ENCODE assay signal across 20 cellular contexts in genomic region chr9:14779566-14780022, GRCh38. TPM values are rescaled to one million over a fixed set of nuclear protein-coding genes. Genes with fewer than 3 reads are reported as not detected.
DNase-seq lines count a peak whose midpoint lies in the region; ATAC-seq, FAIRE-seq and TF ChIP-seq lines count a peak whose summit lies in the region.
"Had no signal": no experiment of that assay in that cellular context is flagged by ENCODE, and none has a peak within 500 bp of the region (broad histone marks: within the 10 kb centered on the region; RNA-seq: fewer than 3 reads in every experiment).

No MANE protein-coding gene starts in this region.

- no peaks in the 10 kb centered on the region for H3K9me1 ChIP-seq in K562 (ENCODE audit: control insufficient read depth, insufficient read depth, low read length)

- no peak overlapping the region for H3K9ac ChIP-seq in HepG2 (ENCODE audit: insufficient read depth, low read depth, low read length)
- H3K9ac ChIP-seq in K562 (ENCODE audit: insufficient read depth in 1 of 2, low read depth in 2 of 2, low read length in 2 of 2) = no peak overlapping the region

- H4K20me1 ChIP-seq in HepG2 (ENCODE audit: insufficient read depth, low read length) (peaks cover 14% of the 10 kb centered on the region; the same call in 1 of the 2 replicates), K562 (replicated peaks; ENCODE audit: control insufficient read depth, insufficient read depth, low read length) (no peaks in the 10 kb centered on the region)

- peak in 1 of 2 experiments; percentile 16; a peak in 1 of 4 replicates for TF ChIP-seq POLR2A in HepG2 (IDR thresholded peaks at IDR 0.05; ENCODE audit: insufficient read depth in 1 of 2, low read depth in 2 of 2, low read length in 2 of 2)
- TF ChIP-seq POLR2A in right lobe of liver (IDR thresholded peaks at IDR 0.05) = no peak
- TF ChIP-seq POLR2A in K562 (conservative IDR thresholded peaks at IDR 0.05) = no peak
- no peak for TF ChIP-seq POLR2A in body of pancreas (IDR thresholded peaks at IDR 0.05)

- DNase-seq in HepG2 (ENCODE audit: low spot score) (no peak), right lobe of liver (no peak), K562 (ENCODE audit: extremely low read depth in 1 of 4, low spot score in 3 of 4) (no peak), myocyte (ENCODE audit: low read depth) (peak; percentile 100), progenitor cell of endocrine pancreas (ENCODE audit: low spot score, unreplicated experiment) (no peak), D721Med (ENCODE audit: insufficient read length, low spot score) (no peak), NCI-H82 treated with DMSO at 0.1 percent for 48 hours (lab: John Stamatoyannopoulos, UW; ENCODE audit: unreplicated experiment) (no peak), body of pancreas (no peak)
- DNase-seq: activated B cell treated with CpG ODN at 0.5 μM for 24 hours; CD4-positive, alpha-beta memory T cell; NCI-H1417; nucleus accumbens; RPMI8226; small intestine; upper lobe of left lung had no signal

- H3K27me3 Mint-ChIP-seq in progenitor cell of endocrine pancreas = no peaks in the 10 kb centered on the region
- H3K27me3 Mint-ChIP-seq: stimulated activated memory B cell treated with anti-CD40 and anti-IgM and Interleukin-4, amounts not matched to agents 10 μg/mL and 1 μg/mL and 100 μg/mL, for 72 hours had no signal

- no peak for ATAC-seq in HepG2
- ATAC-seq in right lobe of liver = no peak
- ATAC-seq in K562 = peak; percentile 46
- no peak for ATAC-seq in body of pancreas
- ATAC-seq: stimulated activated memory B cell treated with anti-CD40 and anti-IgM and Interleukin-4, amounts not matched to agents 10 μg/mL and 1 μg/mL and 100 μg/mL, for 72 hours had no signal

- H3K4me1 ChIP-seq in HepG2 (ENCODE audit: insufficient read depth, low read length) (peaks cover 24% of the 10 kb centered on the region), right lobe of liver (no peaks in the 10 kb centered on the region), K562 (replicated peaks in 1 of 2; ENCODE audit: control insufficient read depth in 2 of 2, insufficient read depth in 2 of 2, low read length in 2 of 2) (no peaks in the 10 kb centered on the region; a peak in 2 of 5 replicates), body of pancreas (no peaks in the 10 kb centered on the region)
- H3K4me1 ChIP-seq: upper lobe of left lung had no signal

- TF ChIP-seq CTCF in HepG2 (CRISPR knock-in tag; IDR thresholded peaks at IDR 0.05) (no peak), right lobe of liver (IDR thresholded peaks at IDR 0.05) (no peak), K562 (IDR thresholded peaks at IDR 0.05 in 2 of 3, conservative IDR thresholded peaks at IDR 0.05 in 1 of 3; ENCODE audit: insufficient read depth in 2 of 3, low read depth in 1 of 3, low read length in 3 of 3) (no peak), progenitor cell of endocrine pancreas (IDR thresholded peaks at IDR 0.05; ENCODE audit: unreplicated experiment) (no peak), D721Med (IDR thresholded peaks at IDR 0.05; ENCODE audit: insufficient read depth, missing control alignments) (no peak), body of pancreas (IDR thresholded peaks at IDR 0.05) (no peak)

- H3K79me2 ChIP-seq in HepG2 (ENCODE audit: insufficient read depth, low read length) (no peaks in the 10 kb centered on the region), K562 (ENCODE audit: control insufficient read depth, insufficient read depth, low read length) (no peaks in the 10 kb centered on the region)

- H2AFZ ChIP-seq in HepG2 (ENCODE audit: low read length) (no peak overlapping the region), K562 (ENCODE audit: low read depth, low read length) (peak overlapping the region; percentile 74)

- no peak overlapping the region for H3K4me3 Mint-ChIP-seq in progenitor cell of endocrine pancreas (ENCODE audit: low read depth)
- H3K4me3 Mint-ChIP-seq: activated B cell treated with CpG ODN at 0.5 μM for 24 hours; CD4-positive, alpha-beta memory T cell; stimulated activated memory B cell treated with anti-CD40 and anti-IgM and Interleukin-4, amounts not matched to agents 10 μg/mL and 1 μg/mL and 100 μg/mL, for 72 hours had no signal

- H3K4me1 Mint-ChIP-seq in progenitor cell of endocrine pancreas (ENCODE audit: low read depth) = peaks cover 7% of the 10 kb centered on the region
- H3K4me1 Mint-ChIP-seq: activated B cell treated with CpG ODN at 0.5 μM for 24 hours; CD4-positive, alpha-beta memory T cell; stimulated activated memory B cell treated with anti-CD40 and anti-IgM and Interleukin-4, amounts not matched to agents 10 μg/mL and 1 μg/mL and 100 μg/mL, for 72 hours had no signal

- CTCF ChIA-PET in HepG2 (lab: Yijun Ruan, JAX; ENCODE audit: low intra/inter-chr PET ratio, low total read pairs) (no interaction called here), K562 (lab: Yijun Ruan, JAX; ENCODE audit: low intra/inter-chr PET ratio) (no interaction called here)

- no peak for TF ChIP-seq EP300 in HepG2 (IDR thresholded peaks at IDR 0.05; ENCODE audit: low read depth in 2 of 2, low read length in 2 of 2)
- no peak for TF ChIP-seq EP300 in HepG2 (CRISPR knock-in tag; IDR thresholded peaks at IDR 0.05; ENCODE audit: borderline replicate concordance)
- TF ChIP-seq EP300 in K562 (IDR thresholded peaks at IDR 0.05; ENCODE audit: low read length) = no peak

- H3K36me3 Mint-ChIP-seq in progenitor cell of endocrine pancreas (ENCODE audit: insufficient read depth) = no peaks in the 10 kb centered on the region
- H3K36me3 Mint-ChIP-seq: CD4-positive, alpha-beta memory T cell; stimulated activated memory B cell treated with anti-CD40 and anti-IgM and Interleukin-4, amounts not matched to agents 10 μg/mL and 1 μg/mL and 100 μg/mL, for 72 hours had no signal

- H3K4me3 ChIP-seq in HepG2 (replicated peaks in 1 of 3; ENCODE audit: insufficient read depth in 1 of 3, low read depth in 2 of 3, low read length in 3 of 3) (no peak overlapping the region), right lobe of liver (no peak overlapping the region), K562 (no peak overlapping the region), body of pancreas (no peak overlapping the region)
- H3K4me3 ChIP-seq: upper lobe of left lung had no signal

- no peak overlapping the region for H3K4me2 ChIP-seq in HepG2 (ENCODE audit: low read depth, low read length)
- peak overlapping the region; percentile 46 for H3K4me2 ChIP-seq in K562 (ENCODE audit: insufficient read depth, low read length)

- H3K9me3 Mint-ChIP-seq in progenitor cell of endocrine pancreas (ENCODE audit: low read depth) = no peaks in the 10 kb centered on the region
- H3K9me3 Mint-ChIP-seq: activated B cell treated with CpG ODN at 0.5 μM for 24 hours; activated T-helper 2 cell treated with anti-CD3 and anti-CD28 coated beads, Interferon-gamma antibody, Interleukin-2, Interleukin-4, amounts not matched to agents 10 μg/mL and 5 μg/mL and 100 μg/mL, durations not matched to agents 14 hours and 24 hours and 36 hours; CD4-positive, alpha-beta memory T cell; stimulated activated memory B cell treated with anti-CD40 and anti-IgM and Interleukin-4, amounts not matched to agents 10 μg/mL and 1 μg/mL and 100 μg/mL, for 72 hours had no signal

- WGBS in HepG2 (ENCODE audit: low lambda C conversion rate) = 81% methylated on average over 11 of the region's 11 CpGs
- WGBS in right lobe of liver (ENCODE audit: insufficient coverage, low coverage, low lambda C conversion rate, missing lambda C conversion rate) = 43% methylated on average over 9 of the region's 11 CpGs
- 4% methylated on average over 9 of the region's 11 CpGs for WGBS in K562 (ENCODE audit: insufficient coverage, low coverage, missing lambda C conversion rate)
- 85 to 87% methylated on average over 11 of the region's 11 CpGs for WGBS in body of pancreas, 2 donors

- in situ Hi-C loops in HepG2 (cut with HindIII; ENCODE audit: extremely low pct_ligation_motif_present, low pct_unique_long_range_greater_than_20kb) = loop anchor here (10.0 kb wide), 1 partner anchor 165 kb away; no protein-coding TSS in a partner anchor
- in situ Hi-C loops in K562 (cut with MboI) = no loop called here

- no peak overlapping the region for H3K27ac Mint-ChIP-seq in progenitor cell of endocrine pancreas
- H3K27ac Mint-ChIP-seq: activated B cell treated with CpG ODN at 0.5 μM for 24 hours; activated T-helper 2 cell treated with anti-CD3 and anti-CD28 coated beads, Interferon-gamma antibody, Interleukin-2, Interleukin-4, amounts not matched to agents 10 μg/mL and 5 μg/mL and 100 μg/mL, durations not matched to agents 14 hours and 24 hours and 36 hours; CD4-positive, alpha-beta memory T cell; stimulated activated memory B cell treated with anti-CD40 and anti-IgM and Interleukin-4, amounts not matched to agents 10 μg/mL and 1 μg/mL and 100 μg/mL, for 72 hours had no signal

- H3K9me3 ChIP-seq in HepG2 (ENCODE audit: low read length) (no peaks in the 10 kb centered on the region), right lobe of liver (no peaks in the 10 kb centered on the region), K562 (replicated peaks; ENCODE audit: control insufficient read depth, insufficient read depth, low read depth, low read length) (no peaks in the 10 kb centered on the region), body of pancreas (no peaks in the 10 kb centered on the region)
- H3K9me3 ChIP-seq: upper lobe of left lung had no signal

- intact Hi-C loops in HepG2 (cut with micrococcal nuclease; ENCODE audit: unreplicated experiment) = no loop called here
- intact Hi-C loops in right lobe of liver (cut with DNase I) = no loop called here
- intact Hi-C loops in K562 (cut with micrococcal nuclease) = no loop called here
- intact Hi-C loops in body of pancreas (cut with DNase I) = no loop called here

- no peaks in the 10 kb centered on the region for H3K27me3 ChIP-seq in HepG2 (ENCODE audit: control insufficient read depth in 1 of 2, insufficient read depth in 2 of 2, low read length in 2 of 2)
- no peaks in the 10 kb centered on the region for H3K27me3 ChIP-seq in right lobe of liver
- no peaks in the 10 kb centered on the region for H3K27me3 ChIP-seq in K562 (ENCODE audit: control insufficient read depth in 2 of 2, insufficient read depth in 2 of 2, low read length in 2 of 2)
- H3K27me3 ChIP-seq in body of pancreas = no peaks in the 10 kb centered on the region
- H3K27me3 ChIP-seq: upper lobe of left lung had no signal

- FAIRE-seq in HepG2 (lab: Jason Lieb, UNC) (no peak), K562 (lab: Jason Lieb, UNC) (no peak), D721Med (lab: Jason Lieb, UNC) (no peak)
- FAIRE-seq: islet of Langerhans, small intestine had no signal

- BruUV-seq in HepG2 (replicated peaks; lab: Mats Ljungman, UMichigan) (no TSS peak), K562 (replicated peaks; lab: Mats Ljungman, UMichigan) (no TSS peak)

- H3K27ac ChIP-seq in HepG2 (ENCODE audit: extremely low read length, insufficient read depth, low read length) (no peak overlapping the region), right lobe of liver (no peak overlapping the region), K562 (ENCODE audit: extremely low read depth, low read depth, low read length) (no peak overlapping the region), body of pancreas (no peak overlapping the region)

- TF ChIP-seq RAD21 in HepG2 (CRISPR knock-in tag; IDR thresholded peaks at IDR 0.05) = no peak
- TF ChIP-seq RAD21 in K562 (CRISPR knock-in tag; conservative IDR thresholded peaks at IDR 0.05 in 1 of 2, IDR thresholded peaks at IDR 0.05 in 1 of 2) = no peak

- POLR2A ChIA-PET in HepG2 (lab: Yijun Ruan, JAX) (no interaction called here), K562 (lab: Yijun Ruan, JAX) (interaction anchor here (0.7 to 1.3 kb wide), 3 partner anchors 11 to 51 kb away, joined by 3 to 4 read pairs (median 4); no protein-coding TSS in a partner anchor)

- H3K36me3 ChIP-seq in HepG2 (replicated peaks in 1 of 2; ENCODE audit: control insufficient read depth in 1 of 2, insufficient read depth in 2 of 2, low read length in 2 of 2) (peaks cover 3 to 41% of the 10 kb centered on the region in 2 experiments), right lobe of liver (no peaks in the 10 kb centered on the region), K562 (ENCODE audit: control insufficient read depth, insufficient read depth, low read length) (no peaks in the 10 kb centered on the region), body of pancreas (replicated peaks in 1 of 2; ENCODE audit: insufficient read depth in 1 of 2, low read depth in 2 of 2) (no peaks in the 10 kb centered on the region)
- H3K36me3 ChIP-seq: upper lobe of left lung had no signal

RNA-seq across cellular contexts. Expression of gene CER1, which starts 57.1 kb away (rescaled TPM):
- total RNA-seq in HepG2 (2016; rRNA removed; fragmentation: Illumina TruSeq; extraction: Trizol) (not detected in 2 replicates), right lobe of liver (not detected), K562 (2014; rRNA removed) (not detected in 2 replicates), K562 (2014; rRNA removed; fragmentation: Illumina TruSeq; extraction: Trizol) (not detected in 2 replicates), K562 (2015; rRNA removed; fragmentation: Illumina TruSeq; extraction: Trizol) (not detected in 2 replicates), K562 (2021) (not detected in 2 replicates), myocyte (not detected in 2 replicates), progenitor cell of endocrine pancreas (0.73 TPM in 1 of 2 replicates, not detected in the other), body of pancreas (1 to 10 TPM in 1 of 2 donors, not detected in 1; 2.0 TPM)
- total RNA-seq in HepG2 (2016; cell fraction: cytosol; rRNA removed; fragmentation: Illumina TruSeq; extraction: Trizol; ENCODE audit: low read depth) = not detected in 2 replicates
- total RNA-seq in HepG2 (2016; cell fraction: insoluble cytoplasmic fraction; rRNA removed; fragmentation: Illumina TruSeq; extraction: Trizol) = 0.11 TPM in 1 of 2 replicates, not detected in the other
- not detected in 2 replicates for total RNA-seq in HepG2 (2016; cell fraction: membrane; rRNA removed; fragmentation: Illumina TruSeq; extraction: Trizol)
- 0.31 TPM in 1 of 2 replicates, not detected in the other for total RNA-seq in HepG2 (2016; cell fraction: nucleus; rRNA removed; fragmentation: Illumina TruSeq; extraction: Trizol)
- polyA plus RNA-seq in HepG2 (2011; rRNA removed) (0.17 and 0.18 TPM in 2 replicates), K562 (2011; rRNA removed) (not detected in 2 replicates), K562 (2014; fragmentation: Illumina TruSeq; extraction: Trizol) (not detected in 2 replicates), K562 (2014; fragmentation: Nextera tagmentation; extraction: Ambion mirVana) (not detected), K562 (2014; rRNA removed) (not detected in 2 replicates)
- polyA plus RNA-seq in HepG2 (2011; cell fraction: cytosol; rRNA removed) = not detected in 2 replicates
- polyA plus RNA-seq in HepG2 (2011; cell fraction: nucleus; rRNA removed) = 0.40 and 0.64 TPM in 2 replicates
- polyA plus RNA-seq in HepG2 (2012) = not detected in 2 replicates
- not detected in 2 replicates for polyA plus RNA-seq in HepG2 (2016; cell fraction: cytosol; fragmentation: Illumina TruSeq; extraction: Trizol; ENCODE audit: low read depth)
- not detected in 2 replicates for polyA plus RNA-seq in HepG2 (2016; cell fraction: insoluble cytoplasmic fraction; fragmentation: Illumina TruSeq; extraction: Trizol; ENCODE audit: low read depth)
- polyA plus RNA-seq in HepG2 (2016; cell fraction: membrane; fragmentation: Illumina TruSeq; extraction: Trizol; ENCODE audit: low read depth) = not detected in 2 replicates
- polyA plus RNA-seq in HepG2 (2016; cell fraction: nucleus; fragmentation: Illumina TruSeq; extraction: Trizol; ENCODE audit: insufficient read depth, low read depth) = not detected in 2 replicates
- 1.3 TPM in 1 of 2 replicates, not detected in the other for polyA minus RNA-seq in HepG2 (2011; rRNA and poly(A)+ RNA removed; ENCODE audit: low replicate concordance)
- polyA minus RNA-seq in HepG2 (2011; cell fraction: cytosol; rRNA and poly(A)+ RNA removed) = not detected in 2 replicates
- 2.7 and 2.9 TPM in 2 replicates for polyA minus RNA-seq in HepG2 (2011; cell fraction: nucleus; rRNA and poly(A)+ RNA removed)
- not detected in 2 replicates for total RNA-seq in K562 (2011; cell fraction: chromatin; rRNA removed; ENCODE audit: low replicate concordance)
- not detected in 2 replicates for total RNA-seq in K562 (2011; cell fraction: nucleolus; rRNA removed)
- not detected in 2 replicates for total RNA-seq in K562 (2011; cell fraction: nucleoplasm; rRNA removed)
- polyA plus RNA-seq in K562 (2011; cell fraction: cytosol; rRNA removed) = not detected in 2 replicates
- not detected in 2 replicates for polyA plus RNA-seq in K562 (2011; cell fraction: nucleus; rRNA removed)
- not detected in 2 replicates for polyA plus RNA-seq in K562 (2012)
- not detected in 2 replicates for polyA minus RNA-seq in K562 (2011; rRNA and poly(A)+ RNA removed)
- not detected in 2 replicates for polyA minus RNA-seq in K562 (2011; cell fraction: cytosol; rRNA and poly(A)+ RNA removed)
- not detected in 2 replicates for polyA minus RNA-seq in K562 (2011; cell fraction: nucleus; rRNA and poly(A)+ RNA removed)
- not detected for polyA plus RNA-seq in myocyte (2012)
- total RNA-seq: activated B cell treated with CpG ODN at 0.5 μM for 24 hours; activated T-helper 2 cell treated with anti-CD3 and anti-CD28 coated beads, Interferon-gamma antibody, Interleukin-2, Interleukin-4, amounts not matched to agents 10 μg/mL and 5 μg/mL and 100 μg/mL, durations not matched to agents 14 hours and 24 hours and 36 hours; CD4-positive, alpha-beta memory T cell; epithelial cell of proximal tubule; T-helper 1 cell treated with Interleukin-12 subunit alpha and Interleukin-12 subunit beta and Interleukin-4 antibody, amounts not matched to agents 30 ng/mL and 1 ng/mL, for 36 hours; upper lobe of left lung had no signal
- polyA plus RNA-seq: CD4-positive, alpha-beta memory T cell had no signal

Comparison
In these comparisons a context has a peak if more than half of its experiments do, and no peak if none do; other contexts are left out.
1. Of the 241 proteins assayed by ChIP-seq in both HepG2 and K562: peak only in HepG2: CEBPB, POLR2AphosphoS5, POLR2G and RBM22; only in K562: ATF4, ATF7, MEIS2, ZKSCAN8 and ZNF589; in both: CEBPG; in neither: 228; mixed calls (peak in some experiments, not most) for 3.